Comparison of ENCODE assay signal across 17 cellular contexts in genomic region chr1:172717722-172718455, GRCh38. TPM values are rescaled to one million over a fixed set of nuclear protein-coding genes. Genes with fewer than 3 reads are reported as not detected.
DNase-seq lines count a peak whose midpoint lies in the region; ATAC-seq and TF ChIP-seq lines count a peak whose summit lies in the region.
"Had no signal": no experiment of that assay in that cellular context is flagged by ENCODE, and none has a peak within 500 bp of the region (broad histone marks: within the 10 kb centered on the region; RNA-seq: fewer than 3 reads in every experiment).

No MANE protein-coding gene starts in this region.

- peaks cover 11% of the 10 kb centered on the region for H3K36me3 Mint-ChIP-seq in activated CD8-positive, alpha-beta memory T cell treated with anti-CD3 and anti-CD28 coated beads, Interleukin-2, amount 10 ng/mL, durations not matched to agents 7 days and 5 days

- no peaks in the 10 kb centered on the region for H3K9me3 Mint-ChIP-seq in activated CD8-positive, alpha-beta memory T cell treated with anti-CD3 and anti-CD28 coated beads, Interleukin-2, amount 10 ng/mL, durations not matched to agents 7 days and 5 days (ENCODE audit: low read depth)

- H3K79me2 ChIP-seq in fibroblast of lung (ENCODE audit: control insufficient read depth, insufficient read depth, low read length) (no peaks in the 10 kb centered on the region), smooth muscle cell (ENCODE audit: low read depth) (no peaks in the 10 kb centered on the region)

- H3K4me1 Mint-ChIP-seq in activated CD8-positive, alpha-beta memory T cell treated with anti-CD3 and anti-CD28 coated beads, Interleukin-2, amount 10 ng/mL, durations not matched to agents 7 days and 5 days = peaks cover 49% of the 10 kb centered on the region

- TF ChIP-seq CTCF in fibroblast of lung (conservative IDR thresholded peaks at IDR 0.05 in 1 of 2, IDR thresholded peaks at IDR 0.05 in 1 of 2; ENCODE audit: low read depth in 1 of 2, low read length in 2 of 2) = no peak
- TF ChIP-seq CTCF in smooth muscle cell (IDR thresholded peaks at IDR 0.05; ENCODE audit: borderline replicate concordance, insufficient read depth, poor library complexity, severe bottlenecking) = no peak

- peak overlapping the region; percentile 53 for H2AFZ ChIP-seq in fibroblast of lung (ENCODE audit: low read length)
- no peak overlapping the region for H2AFZ ChIP-seq in smooth muscle cell (ENCODE audit: low read depth)

- H3F3A ChIP-seq in smooth muscle cell (ENCODE audit: low read depth) = no peaks in the 10 kb centered on the region

- H3K27ac ChIP-seq in fibroblast of lung (ENCODE audit: insufficient read depth, low read length) (no peak overlapping the region), smooth muscle cell (ENCODE audit: low read depth) (peak overlapping the region; percentile 73)
- H3K27ac ChIP-seq: foreskin keratinocyte, tibial nerve had no signal

- peak overlapping the region; percentile 49 for H3K27ac Mint-ChIP-seq in activated CD8-positive, alpha-beta memory T cell treated with anti-CD3 and anti-CD28 coated beads, Interleukin-2, amount 10 ng/mL, durations not matched to agents 7 days and 5 days

- H3K4me3 Mint-ChIP-seq in activated CD8-positive, alpha-beta memory T cell treated with anti-CD3 and anti-CD28 coated beads, Interleukin-2, amount 10 ng/mL, durations not matched to agents 7 days and 5 days = no peak overlapping the region

- no peak for DNase-seq in activated CD8-positive, alpha-beta memory T cell treated with anti-CD3 and anti-CD28 coated beads, Interleukin-2, amount 10 ng/mL, durations not matched to agents 7 days and 5 days
- no peak for DNase-seq in activated CD8-positive, alpha-beta memory T cell treated with anti-CD3 and anti-CD28 coated beads, Interleukin-2, amount 50 U/mL, for 48 hours
- DNase-seq in NOMO-1 (lab: John Stamatoyannopoulos, UW; ENCODE audit: unreplicated experiment in 2 of 2) = peak; percentile 59 to 76
- peak in 1 of 2 donors; percentile 49 for DNase-seq in fibroblast of lung (ENCODE audit: low read depth in 2 of 2)
- DNase-seq in smooth muscle cell (lab: John Stamatoyannopoulos, UW; ENCODE audit: unreplicated experiment) = no peak
- no peak for DNase-seq in effector CD8-positive, alpha-beta T cell (lab: John Stamatoyannopoulos, UW)
- DNase-seq in Ammon's horn (ENCODE audit: low spot score) = no peak
- DNase-seq: MM.1S; mucosa of descending colon; NCI-H2171; stimulated activated CD4-positive, alpha-beta T cell treated with anti-CD3 and anti-CD28 coated beads, Interleukin-15, amount 100 ng/mL, for 24 hours had no signal

- ATAC-seq in activated CD8-positive, alpha-beta memory T cell treated with anti-CD3 and anti-CD28 coated beads, Interleukin-2, amount 10 ng/mL, durations not matched to agents 7 days and 5 days = no peak
- ATAC-seq in GM19455 (IDR thresholded peaks at IDR 0.05; ENCODE audit: unreplicated experiment) = no peak
- ATAC-seq: activated CD4-positive, CD25-positive, alpha-beta regulatory T cell treated with anti-CD3 and anti-CD28 coated beads, Interleukin-2, amount 50 U/mL, for 24 hours; mucosa of descending colon had no signal

- H3K27me3 ChIP-seq in fibroblast of lung (ENCODE audit: control insufficient read depth, insufficient read depth, low read length) = no peaks in the 10 kb centered on the region
- H3K27me3 ChIP-seq in smooth muscle cell (ENCODE audit: low read depth) = no peaks in the 10 kb centered on the region
- H3K27me3 ChIP-seq: foreskin keratinocyte, tibial nerve had no signal

- 56% methylated on average over 3 of the region's 3 CpGs for WGBS in smooth muscle cell (ENCODE audit: low lambda C conversion rate)

- no peak overlapping the region for H3K4me3 ChIP-seq in fibroblast of lung (replicated peaks in 1 of 4; ENCODE audit: control extremely low read depth in 1 of 4, insufficient read depth in 1 of 4, low read depth in 3 of 4, low read length in 4 of 4)
- H3K4me3 ChIP-seq in smooth muscle cell = no peak overlapping the region
- H3K4me3 ChIP-seq: mucosa of descending colon, tibial nerve had no signal

- no peaks in the 10 kb centered on the region for H3K27me3 Mint-ChIP-seq in activated CD8-positive, alpha-beta memory T cell treated with anti-CD3 and anti-CD28 coated beads, Interleukin-2, amount 10 ng/mL, durations not matched to agents 7 days and 5 days

- CTCF ChIA-PET in activated CD8-positive, alpha-beta memory T cell treated with anti-CD3 and anti-CD28 coated beads, Interleukin-2, amount 10 ng/mL, durations not matched to agents 7 days and 5 days (lab: Charles Lee) = interaction anchor here (0.7 to 6.6 kb wide), 15 partner anchors 8 to 1529 kb away, joined by 3 to 112 read pairs (median 7); no protein-coding TSS in a partner anchor

- H3K36me3 ChIP-seq in fibroblast of lung (ENCODE audit: control insufficient read depth, insufficient read depth, low read length) (no peaks in the 10 kb centered on the region), smooth muscle cell (ENCODE audit: low read depth) (no peaks in the 10 kb centered on the region)
- H3K36me3 ChIP-seq: tibial nerve had no signal

- no peak overlapping the region for H3K4me2 ChIP-seq in fibroblast of lung (ENCODE audit: extremely low read depth, insufficient read depth, low read length)
- no peak overlapping the region for H3K4me2 ChIP-seq in smooth muscle cell

- H4K20me1 ChIP-seq in fibroblast of lung (ENCODE audit: control insufficient read depth, extremely low read depth, insufficient read depth, low read length) (no peaks in the 10 kb centered on the region), smooth muscle cell (ENCODE audit: low read depth) (no peaks in the 10 kb centered on the region)

- H3K9me3 ChIP-seq in fibroblast of lung (ENCODE audit: control insufficient read depth, insufficient read depth, low read depth, low read length) (no peaks in the 10 kb centered on the region), smooth muscle cell (replicated peaks; ENCODE audit: low read depth) (no peaks in the 10 kb centered on the region)
- H3K9me3 ChIP-seq: mucosa of descending colon, tibial nerve had no signal

- H3K4me1 ChIP-seq in fibroblast of lung (ENCODE audit: control insufficient read depth, extremely low read depth, insufficient read depth, low read length) = peaks cover 2% of the 10 kb centered on the region
- H3K4me1 ChIP-seq in smooth muscle cell (ENCODE audit: low read depth) = peaks cover 2% of the 10 kb centered on the region
- H3K4me1 ChIP-seq: tibial nerve had no signal

- H3K9ac ChIP-seq in fibroblast of lung (ENCODE audit: insufficient read depth, low read length) (no peak overlapping the region), smooth muscle cell (ENCODE audit: low read depth) (peak overlapping the region; percentile 18)

RNA-seq across cellular contexts. Expression of gene FASLG, which starts 59.0 kb away (rescaled TPM):
- total RNA-seq in activated CD8-positive, alpha-beta memory T cell treated with anti-CD3 and anti-CD28 coated beads, Interleukin-2, amount 10 ng/mL, durations not matched to agents 7 days and 5 days = 10 to 100 TPM; 21.0 to 36.1 TPM
- total RNA-seq in fibroblast of lung (not detected in 2 replicates), smooth muscle cell (not detected in 2 replicates)
- polyA plus RNA-seq in fibroblast of lung (not detected in 2 replicates), smooth muscle cell (not detected in 2 replicates)
- polyA plus RNA-seq in fibroblast of lung (2012) = not detected in 2 replicates
- not detected in 2 replicates for polyA minus RNA-seq in fibroblast of lung (ENCODE audit: low replicate concordance)
- total RNA-seq: foreskin keratinocyte, HT1080, OCI-LY7, tibial nerve had no signal
- polyA plus RNA-seq: foreskin keratinocyte had no signal

Comparison
In these comparisons a context has a peak if more than half of its experiments do, and no peak if none do; other contexts are left out.
1. DNase-seq: peak in NOMO-1 (2 of 2); none in activated CD8-positive, alpha-beta memory T cell treated with anti-CD3 and anti-CD28 coated beads, Interleukin-2, amount 10 ng/mL, durations not matched to agents 7 days and 5 days (single experiment), activated CD8-positive, alpha-beta memory T cell treated with anti-CD3 and anti-CD28 coated beads, Interleukin-2, amount 50 U/mL, for 48 hours (single experiment), smooth muscle cell (single experiment), effector CD8-positive, alpha-beta T cell (single experiment) and Ammon's horn (single experiment).
2. RNA of gene FASLG, which starts 59.0 kb away (total RNA-seq): 21.0 to 36.1 TPM in activated CD8-positive, alpha-beta memory T cell treated with anti-CD3 and anti-CD28 coated beads, Interleukin-2, amount 10 ng/mL, durations not matched to agents 7 days and 5 days; not detected in fibroblast of lung and not detected in smooth muscle cell; every median in the first group is over 10 times any median in the second.